Comparison of ENCODE assay signal across 36 cellular contexts in the genomic region with DNA sequence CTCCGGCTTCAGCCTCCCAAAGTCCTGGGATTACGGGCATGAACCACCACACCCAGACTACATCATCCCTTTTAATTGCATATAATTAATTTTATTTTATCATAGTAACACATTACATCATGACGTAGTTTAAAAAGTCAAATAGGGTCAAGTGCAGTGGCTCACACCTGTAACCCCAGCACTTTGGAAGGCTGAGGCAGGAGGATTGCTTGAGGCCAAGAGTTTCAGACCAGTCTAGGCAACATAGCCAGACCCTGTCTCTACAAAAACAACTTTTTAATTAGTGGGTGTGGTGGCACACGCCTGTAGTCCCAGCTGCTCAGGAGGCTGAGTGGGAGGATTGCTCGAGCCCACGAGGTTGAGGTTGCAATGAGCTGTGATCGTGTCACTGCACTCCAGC. TPM values are rescaled to one million over a fixed set of nuclear protein-coding genes. Genes with fewer than 3 reads are reported as not detected.
DNase-seq lines count a peak whose midpoint lies in the region; ATAC-seq, FAIRE-seq and TF ChIP-seq lines count a peak whose summit lies in the region.
"Had no signal": no experiment of that assay in that cellular context is flagged by ENCODE, and none has a peak within 500 bp of the region (broad histone marks: within the 10 kb centered on the region; RNA-seq: fewer than 3 reads in every experiment).

No MANE protein-coding gene starts in this region.

- no peaks in the 10 kb centered on the region for H3K27me3 ChIP-seq in small intestine (ENCODE audit: control insufficient read depth in 2 of 2, insufficient read depth in 2 of 2, low read length in 2 of 2)
- H3K27me3 ChIP-seq in CD8-positive, alpha-beta memory T cell (ENCODE audit: insufficient read depth, low read length, poor library complexity, severe bottlenecking): no peaks in the 10 kb centered on the region
- H3K27me3 ChIP-seq in right cardiac atrium (ENCODE audit: control insufficient read depth, insufficient read depth): no peaks in the 10 kb centered on the region
- H3K27me3 ChIP-seq: BE2C; BLaER1; BLaER1 treated with 17β-estradiol and CSF1 and Interleukin-3, amounts not matched to agents 10 nM and 100 nM had no signal

- no peak for TF ChIP-seq CTCF in HEK293 (tag by site-specific recombination; IDR thresholded peaks at IDR 0.05)
- TF ChIP-seq CTCF in mucosa of descending colon (IDR thresholded peaks at IDR 0.05): no peak

- ATAC-seq in left colon: peak; percentile 61
- peak; percentile 62 for ATAC-seq in mucosa of descending colon
- no peak for ATAC-seq in sciatic nerve
- ATAC-seq in GM19035 (IDR thresholded peaks at IDR 0.05; ENCODE audit: unreplicated experiment): no peak
- no peak for ATAC-seq in right cardiac atrium
- ATAC-seq: A549; CD8-positive, alpha-beta T cell had no signal

- H3K27ac ChIP-seq in HEK293 (ENCODE audit: extremely low read depth, low read depth, low read length) (no peak overlapping the region), small intestine (ENCODE audit: low read depth in 1 of 2, low read length in 1 of 2) (no peak overlapping the region), right cardiac atrium (ENCODE audit: low read length) (no peak overlapping the region)
- no peak overlapping the region for H3K27ac ChIP-seq in CD8-positive, alpha-beta memory T cell (ENCODE audit: low read depth, low read length)
- H3K27ac ChIP-seq: 22Rv1; A549; BLaER1; BLaER1 treated with 17β-estradiol and CSF1 and Interleukin-3, amounts not matched to agents 10 nM and 100 nM; C4-2B had no signal

- no peaks in the 10 kb centered on the region for H3K36me3 Mint-ChIP-seq in CD8-positive, alpha-beta memory T cell
- H3K36me3 Mint-ChIP-seq: CD14-positive monocyte; CD4-positive, alpha-beta memory T cell; CD4-positive, CD25-positive, alpha-beta regulatory T cell; CD8-positive, alpha-beta T cell had no signal

- no peak for DNase-seq in left colon
- DNase-seq in mucosa of descending colon: no peak
- peak; percentile 79 for DNase-seq in small intestine
- no peak for DNase-seq in sciatic nerve (ENCODE audit: low spot score)
- DNase-seq in CD8-positive, alpha-beta memory T cell: no peak
- no peak for DNase-seq in right cardiac atrium
- DNase-seq: 8988T; ACHN; AML-193; BE2C; C1 segment of cervical spinal cord; Caco-2; Calu3; CD4-positive, alpha-beta memory T cell; CD4-positive, alpha-beta T cell; CD4-positive, CD25-positive, alpha-beta regulatory T cell; CD8-positive, alpha-beta T cell; COR-L47; DMS 273 treated with DMSO at 0.1 percent for 48 hours; DMS153; DMS53; DMS79; DMS79 treated with DMSO at 0.1 percent for 48 hours; DND-41; EL had no signal

- no peak overlapping the region for H3K4me3 Mint-ChIP-seq in CD8-positive, alpha-beta memory T cell
- H3K4me3 Mint-ChIP-seq: B cell; CD14-positive monocyte; CD4-positive, alpha-beta memory T cell; CD4-positive, alpha-beta T cell; CD8-positive, alpha-beta T cell had no signal

- no peak for FAIRE-seq in small intestine (lab: Jason Lieb, UNC)
- FAIRE-seq: A204.1, A549, D721Med had no signal

- 22 to 60% (median 35%) methylated on average over 7 of the region's 7 CpGs for WGBS in small intestine, 3 donors
- WGBS in right cardiac atrium: 82% methylated on average over 7 of the region's 7 CpGs

- CTCF ChIA-PET in HEK293 (lab: Yijun Ruan, JAX): interaction anchor here (0.9 to 13.8 kb wide), 4 partner anchors 9 to 82 kb away, joined by 3 to 439 read pairs (median 4); partner anchors contain the start of genes KRTCAP2 and TRIM46
- CTCF ChIA-PET in CD8-positive, alpha-beta memory T cell (lab: Charles Lee): interaction anchor here (2.1 to 4.1 kb wide), 2 partner anchors 8 to 68 kb away, joined by 6 to 10 read pairs; no protein-coding TSS in a partner anchor

- POLR2A ChIA-PET in HEK293 (lab: Yijun Ruan, JAX): no interaction called here
- POLR2A ChIA-PET in CD8-positive, alpha-beta memory T cell (lab: Charles Lee): no interaction called here

- no peaks in the 10 kb centered on the region for H3K36me3 ChIP-seq in HEK293 (ENCODE audit: control insufficient read depth in 2 of 2, insufficient read depth in 1 of 2, low read length in 2 of 2)
- no peaks in the 10 kb centered on the region for H3K36me3 ChIP-seq in mucosa of descending colon (ENCODE audit: low read depth)
- no peaks in the 10 kb centered on the region for H3K36me3 ChIP-seq in small intestine (ENCODE audit: control insufficient read depth in 2 of 2, insufficient read depth in 2 of 2, low read length in 2 of 2)
- no peaks in the 10 kb centered on the region for H3K36me3 ChIP-seq in CD8-positive, alpha-beta memory T cell (ENCODE audit: insufficient read depth, low read length)
- H3K36me3 ChIP-seq: BE2C; BLaER1; BLaER1 treated with 17β-estradiol and CSF1 and Interleukin-3, amounts not matched to agents 10 nM and 100 nM had no signal

- H3K9me3 ChIP-seq in HEK293 (ENCODE audit: control insufficient read depth, insufficient read depth, low read depth, low read length) (no peaks in the 10 kb centered on the region), mucosa of descending colon (no peaks in the 10 kb centered on the region), small intestine (ENCODE audit: control insufficient read depth, low read depth) (no peaks in the 10 kb centered on the region), right cardiac atrium (ENCODE audit: control insufficient read depth, low read length) (no peaks in the 10 kb centered on the region)
- H3K9me3 ChIP-seq in CD8-positive, alpha-beta memory T cell (ENCODE audit: low read length): no peaks in the 10 kb centered on the region
- H3K9me3 ChIP-seq: A549; BE2C; BLaER1; BLaER1 treated with 17β-estradiol and CSF1 and Interleukin-3, amounts not matched to agents 10 nM and 100 nM; Caco-2 had no signal

- intact Hi-C loops in left colon (cut with DNase I, micrococcal nuclease): no loop called here
- intact Hi-C loops in mucosa of descending colon (cut with DNase I, micrococcal nuclease): no loop called here
- intact Hi-C loops in sciatic nerve (cut with DNase I): no loop called here
- intact Hi-C loops in right cardiac atrium (cut with DNase I): no loop called here

- H3K4me1 Mint-ChIP-seq in CD8-positive, alpha-beta memory T cell: no peaks in the 10 kb centered on the region
- H3K4me1 Mint-ChIP-seq: B cell; CD4-positive, alpha-beta memory T cell; CD4-positive, CD25-positive, alpha-beta regulatory T cell had no signal

- H3K4me1 ChIP-seq in HEK293 (ENCODE audit: control insufficient read depth, insufficient read depth, low read length) (0 out of 2 replicates have a peak, but pooled peaks cover 3% of the 10 kb centered on the region), mucosa of descending colon (ENCODE audit: low read depth) (peaks cover 13% of the 10 kb centered on the region), small intestine (ENCODE audit: control insufficient read depth in 2 of 2, insufficient read depth in 1 of 2, low read depth in 1 of 2, low read length in 1 of 2) (no peaks in the 10 kb centered on the region), right cardiac atrium (ENCODE audit: control insufficient read depth, insufficient read depth, low read length) (no peaks in the 10 kb centered on the region)
- H3K4me1 ChIP-seq in CD8-positive, alpha-beta memory T cell (ENCODE audit: insufficient read depth, low read length): no peaks in the 10 kb centered on the region
- H3K4me1 ChIP-seq: Caco-2 had no signal

- H3K27me3 Mint-ChIP-seq in CD8-positive, alpha-beta memory T cell: peaks cover 4 to 20% of the 10 kb centered on the region in 2 donors

- no peak overlapping the region for H3K4me3 ChIP-seq in HEK293 (ENCODE audit: low read depth, low read length)
- H3K4me3 ChIP-seq in mucosa of descending colon: no peak overlapping the region
- no peak overlapping the region for H3K4me3 ChIP-seq in small intestine (ENCODE audit: low read depth in 1 of 2, low read length in 2 of 2)
- H3K4me3 ChIP-seq in CD8-positive, alpha-beta memory T cell (ENCODE audit: low read length): no peak overlapping the region
- no peak overlapping the region for H3K4me3 ChIP-seq in right cardiac atrium (ENCODE audit: low read length)
- H3K4me3 ChIP-seq: A549; BLaER1; BLaER1 treated with 17β-estradiol and CSF1 and Interleukin-3, amounts not matched to agents 10 nM and 100 nM had no signal

- peaks cover 0 to 3% (median 0%) of the 10 kb centered on the region in 5 donors for H3K9me3 Mint-ChIP-seq in CD8-positive, alpha-beta memory T cell
- H3K9me3 Mint-ChIP-seq: CD4-positive, alpha-beta memory T cell; CD4-positive, alpha-beta T cell; CD4-positive, CD25-positive, alpha-beta regulatory T cell; CD8-positive, alpha-beta T cell had no signal

- no peak overlapping the region for H3K27ac Mint-ChIP-seq in CD8-positive, alpha-beta memory T cell
- H3K27ac Mint-ChIP-seq: B cell; CD14-positive monocyte; CD4-positive, alpha-beta memory T cell; CD4-positive, alpha-beta T cell; CD4-positive, CD25-positive, alpha-beta regulatory T cell; CD8-positive, alpha-beta T cell had no signal

RNA-seq across cellular contexts. Expression of gene EFNA3, which starts 20.7 kb away (rescaled TPM):
- total RNA-seq in left colon (10 to 100 TPM in 1 of 2 donors, 1 to 10 TPM in 1; 7.7 to 23.1 TPM), mucosa of descending colon (10 to 100 TPM in 1 of 3 donors, 1 to 10 TPM in 2; 2.1 to 17.4 (median 5.6) TPM), sciatic nerve (2.4 TPM), right cardiac atrium (1 to 10 TPM in 3 of 4 donors, under 1 TPM in 1; 0.78 to 1.9 (median 1.2) TPM)
- polyA plus RNA-seq in small intestine (1 to 10 TPM; 2.0 to 7.0 (median 4.5) TPM), right cardiac atrium (1.1 TPM)
- total RNA-seq in CD8-positive, alpha-beta memory T cell: 1 to 10 TPM in 1 of 2 experiments, under 1 TPM in 1; 0.94 to 1.4 TPM
- polyA plus RNA-seq in CD8-positive, alpha-beta memory T cell: 1.0 TPM

RNA-seq across cellular contexts. Expression of gene EFNA1, which starts 28.3 kb away (rescaled TPM):
- 100 to 1,000 TPM in 1 of 2 donors, 10 to 100 TPM in 1; 63.0 to 176 TPM for total RNA-seq in left colon
- 100 to 1,000 TPM in 2 of 3 donors, 10 to 100 TPM in 1; 46.3 to 198 (median 110) TPM for total RNA-seq in mucosa of descending colon
- 100 to 1,000 TPM in 2 of 3 donors, 10 to 100 TPM in 1; 50.6 to 166 (median 154) TPM for polyA plus RNA-seq in small intestine
- total RNA-seq in sciatic nerve: 49.0 TPM
- total RNA-seq in CD8-positive, alpha-beta memory T cell: under 1 TPM; 0.16 to 0.31 TPM
- 1.3 TPM for polyA plus RNA-seq in CD8-positive, alpha-beta memory T cell
- total RNA-seq in right cardiac atrium: 10 to 100 TPM; 25.4 to 41.4 (median 36.4) TPM
- 28.8 TPM for polyA plus RNA-seq in right cardiac atrium
- total RNA-seq: B cell had no signal
- polyA plus RNA-seq: CD14-positive monocyte had no signal

RNA-seq across cellular contexts. Expression of gene EFNA4, which starts 35.8 kb away (rescaled TPM):
- total RNA-seq in left colon (10 to 100 TPM; 23.0 to 33.5 TPM), mucosa of descending colon (10 to 100 TPM; 12.3 to 27.2 (median 26.4) TPM), sciatic nerve (3.1 TPM), right cardiac atrium (1 to 10 TPM; 3.3 to 4.2 (median 3.7) TPM)
- polyA plus RNA-seq in small intestine (10 to 100 TPM; 16.8 to 17.5 (median 17.2) TPM), right cardiac atrium (3.0 TPM)
- 1 to 10 TPM; 3.4 to 3.7 TPM for total RNA-seq in CD8-positive, alpha-beta memory T cell
- polyA plus RNA-seq in CD8-positive, alpha-beta memory T cell: 3.0 TPM

RNA-seq across cellular contexts. Expression of gene SLC50A1, which starts 36.3 kb away (rescaled TPM):
- total RNA-seq in left colon (100 to 1,000 TPM in 1 of 2 donors, 10 to 100 TPM in 1; 70.6 to 107 TPM), mucosa of descending colon (10 to 100 TPM; 38.7 to 95.8 (median 66.4) TPM), sciatic nerve (20.8 TPM), right cardiac atrium (10 to 100 TPM in 2 of 4 donors, 1 to 10 TPM in 2; 8.1 to 10.1 (median 9.3) TPM)
- polyA plus RNA-seq in small intestine (10 to 100 TPM; 44.6 to 99.5 (median 55.9) TPM), right cardiac atrium (13.6 TPM)
- 10 to 100 TPM; 43.4 to 47.2 TPM for total RNA-seq in CD8-positive, alpha-beta memory T cell
- polyA plus RNA-seq in CD8-positive, alpha-beta memory T cell: 49.5 TPM

RNA-seq across cellular contexts. Expression of gene DPM3, which starts 41.0 kb away (rescaled TPM):
- total RNA-seq in left colon: 100 to 1,000 TPM in 1 of 2 donors, 10 to 100 TPM in 1; 93.9 to 131 TPM
- 100 to 1,000 TPM in 1 of 3 donors, 10 to 100 TPM in 2; 76.3 to 106 (median 78.4) TPM for total RNA-seq in mucosa of descending colon
- 100 to 1,000 TPM; 215 to 306 (median 261) TPM for polyA plus RNA-seq in small intestine
- 75.3 TPM for total RNA-seq in sciatic nerve
- total RNA-seq in CD8-positive, alpha-beta memory T cell: 10 to 100 TPM; 38.9 to 40.9 TPM
- 120 TPM for polyA plus RNA-seq in CD8-positive, alpha-beta memory T cell
- 10 to 100 TPM; 71.2 to 81.6 (median 74.6) TPM for total RNA-seq in right cardiac atrium
- 186 TPM for polyA plus RNA-seq in right cardiac atrium

Comparison
In these comparisons a context has a peak if more than half of its experiments do, and no peak if none do; other contexts are left out.
1. ATAC-seq: peak in left colon (single experiment) and mucosa of descending colon (single experiment); none in sciatic nerve (single experiment), GM19035 (single experiment) and right cardiac atrium (0 of 2).
2. RNA of gene EFNA1, which starts 28.3 kb away (total RNA-seq): 63.0 to 176 TPM in left colon, 46.3 to 198 TPM in mucosa of descending colon, 49.0 TPM in sciatic nerve (single experiment) and 25.4 to 41.4 TPM in right cardiac atrium; 0.16 to 0.31 TPM in CD8-positive, alpha-beta memory T cell; every median in the first group is over 10 times any median in the second.